1 cellular context compared by ENCODE assay signal in the genomic region with DNA sequence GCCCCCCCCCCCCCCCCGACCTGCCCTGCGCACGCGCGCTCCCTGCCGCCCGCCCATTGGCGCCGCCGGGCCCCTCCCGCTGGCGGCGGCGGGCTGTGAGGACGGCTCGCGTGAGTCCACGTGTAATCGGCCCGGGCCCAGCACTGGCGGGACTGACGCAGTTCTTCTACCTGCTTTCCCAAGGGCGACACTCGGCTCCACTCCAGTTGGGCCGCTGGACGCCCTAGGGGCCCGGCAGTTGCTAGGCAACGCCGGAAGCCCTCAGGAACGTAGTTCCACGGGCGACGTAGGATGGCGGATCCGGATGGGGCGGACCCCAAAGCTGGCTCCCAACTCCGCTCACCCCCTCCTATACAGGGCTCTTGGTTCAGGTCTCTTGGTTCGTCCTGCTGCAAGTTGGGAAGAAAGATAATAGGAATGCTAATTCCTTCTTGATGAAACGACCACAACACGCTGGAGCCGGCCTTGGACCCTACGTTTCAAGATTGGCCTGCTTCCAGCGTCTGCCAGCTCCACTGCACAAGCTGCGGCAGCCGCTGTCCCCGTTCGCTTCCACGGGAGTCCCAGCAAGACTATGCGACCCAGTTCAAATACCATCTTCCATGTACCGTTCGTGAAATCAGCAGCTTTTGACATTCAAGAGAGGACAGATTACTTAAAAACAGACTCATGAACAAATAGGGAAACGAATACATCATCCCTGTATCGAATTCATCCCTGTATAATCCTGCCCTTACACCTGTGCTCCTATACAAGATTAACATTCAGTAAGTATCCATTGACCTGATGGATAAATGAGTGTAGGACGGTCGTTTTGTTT.
TF ChIP-seq lines count a peak whose summit lies in the region.

No MANE protein-coding gene starts in this region.

TF ChIP-seq in GM12878, 131 proteins besides CTCF, POLR2A, EP300 and RAD21 (continues in another document):
- TF ChIP-seq, protein P1, sequence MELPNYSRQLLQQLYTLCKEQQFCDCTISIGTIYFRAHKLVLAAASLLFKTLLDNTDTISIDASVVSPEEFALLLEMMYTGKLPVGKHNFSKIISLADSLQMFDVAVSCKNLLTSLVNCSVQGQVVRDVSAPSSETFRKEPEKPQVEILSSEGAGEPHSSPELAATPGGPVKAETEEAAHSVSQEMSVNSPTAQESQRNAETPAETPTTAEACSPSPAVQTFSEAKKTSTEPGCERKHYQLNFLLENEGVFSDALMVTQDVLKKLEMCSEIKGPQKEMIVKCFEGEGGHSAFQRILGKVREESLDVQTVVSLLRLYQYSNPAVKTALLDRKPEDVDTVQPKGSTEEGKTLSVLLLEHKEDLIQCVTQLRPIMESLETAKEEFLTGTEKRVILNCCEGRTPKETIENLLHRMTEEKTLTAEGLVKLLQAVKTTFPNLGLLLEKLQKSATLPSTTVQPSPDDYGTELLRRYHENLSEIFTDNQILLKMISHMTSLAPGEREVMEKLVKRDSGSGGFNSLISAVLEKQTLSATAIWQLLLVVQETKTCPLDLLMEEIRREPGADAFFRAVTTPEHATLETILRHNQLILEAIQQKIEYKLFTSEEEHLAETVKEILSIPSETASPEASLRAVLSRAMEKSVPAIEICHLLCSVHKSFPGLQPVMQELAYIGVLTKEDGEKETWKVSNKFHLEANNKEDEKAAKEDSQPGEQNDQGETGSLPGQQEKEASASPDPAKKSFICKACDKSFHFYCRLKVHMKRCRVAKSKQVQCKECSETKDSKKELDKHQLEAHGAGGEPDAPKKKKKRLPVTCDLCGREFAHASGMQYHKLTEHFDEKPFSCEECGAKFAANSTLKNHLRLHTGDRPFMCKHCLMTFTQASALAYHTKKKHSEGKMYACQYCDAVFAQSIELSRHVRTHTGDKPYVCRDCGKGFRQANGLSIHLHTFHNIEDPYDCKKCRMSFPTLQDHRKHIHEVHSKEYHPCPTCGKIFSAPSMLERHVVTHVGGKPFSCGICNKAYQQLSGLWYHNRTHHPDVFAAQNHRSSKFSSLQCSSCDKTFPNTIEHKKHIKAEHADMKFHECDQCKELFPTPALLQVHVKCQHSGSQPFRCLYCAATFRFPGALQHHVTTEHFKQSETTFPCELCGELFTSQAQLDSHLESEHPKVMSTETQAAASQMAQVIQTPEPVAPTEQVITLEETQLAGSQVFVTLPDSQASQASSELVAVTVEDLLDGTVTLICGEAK (IDR thresholded peaks at IDR 0.05; ENCODE audit: borderline replicate concordance), result peak; percentile 85
- TF ChIP-seq GATAD2B (conservative IDR thresholded peaks at IDR 0.05; ENCODE audit: low read depth) (0 out of 2 replicates have a peak, but pooled peaks have one; percentile 19), ETV6 (conservative IDR thresholded peaks at IDR 0.05 in 1 of 2, IDR thresholded peaks at IDR 0.05 in 1 of 2; ENCODE audit: borderline replicate concordance in 1 of 2, low read depth in 1 of 2) (no peak), MXI1 (IDR thresholded peaks at IDR 0.05; ENCODE audit: low read depth, low read length) (peak; percentile 95), IKZF1 (conservative IDR thresholded peaks at IDR 0.05) (peak; percentile 64), ZBED1 (IDR thresholded peaks at IDR 0.05; ENCODE audit: borderline replicate concordance) (no peak), TAF1 (IDR thresholded peaks at IDR 0.05; ENCODE audit: borderline replicate concordance, low read depth, low read length) (0 out of 2 replicates have a peak, but pooled peaks have one; percentile 44), BACH1 (IDR thresholded peaks at IDR 0.05; ENCODE audit: borderline replicate concordance) (peak; percentile 63; the same call in 1 of the 2 replicates), NR2C1 (IDR thresholded peaks at IDR 0.05) (0 out of 2 replicates have a peak, but pooled peaks have one; percentile 3), MYC (IDR thresholded peaks at IDR 0.05; ENCODE audit: insufficient read depth, insufficient read length, insufficient replicate concordance, low read length, severe bottlenecking) (peak; percentile 66), NBN (IDR thresholded peaks at IDR 0.05) (peak; percentile 76), ZNF687 (IDR thresholded peaks at IDR 0.05) (0 out of 2 replicates have a peak, but pooled peaks have one; percentile 61), BMI1 (IDR thresholded peaks at IDR 0.05; ENCODE audit: borderline replicate concordance) (peak; percentile 99), LARP7 (IDR thresholded peaks at IDR 0.05) (peak; percentile 54; the same call in 1 of the 2 replicates), MEF2A (IDR thresholded peaks at IDR 0.05; ENCODE audit: insufficient read depth, low read depth, low read length) (no peak), POU2F2 (IDR thresholded peaks at IDR 0.05; ENCODE audit: borderline replicate concordance, low read depth, low read length) (peak; percentile 8; the same call in 1 of the 3 replicates), RUNX3 (IDR thresholded peaks at IDR 0.05; ENCODE audit: low read length) (0 out of 2 replicates have a peak, but pooled peaks have one; percentile 4), MTA3 (IDR thresholded peaks at IDR 0.05; ENCODE audit: borderline replicate concordance, low read length) (no peak), MEF2B (IDR thresholded peaks at IDR 0.05; ENCODE audit: partially characterized antibody, poor library complexity, severe bottlenecking) (peak; percentile 45), YY1 (IDR thresholded peaks at IDR 0.05; ENCODE audit: low read depth, low read length) (peak; percentile 63), GABPA (IDR thresholded peaks at IDR 0.05; ENCODE audit: low read depth) (peak; percentile 84), KLF5 (IDR thresholded peaks at IDR 0.05; ENCODE audit: partially characterized antibody) (peak; percentile 36), PAX5 (IDR thresholded peaks at IDR 0.05; ENCODE audit: borderline replicate concordance, low read depth, low read length) (no peak), RELA (IDR thresholded peaks at IDR 0.05; ENCODE audit: borderline replicate concordance, partially characterized antibody) (no peak), CREM (IDR thresholded peaks at IDR 0.05; ENCODE audit: low read depth) (peak; percentile 61; the same call in 1 of the 2 replicates), TCF3 (IDR thresholded peaks at IDR 0.05; ENCODE audit: borderline replicate concordance, insufficient read depth, low read depth, low read length) (no peak), BCL11A (IDR thresholded peaks at IDR 0.05; ENCODE audit: low read depth, low read length) (no peak), DPF2 (IDR thresholded peaks at IDR 0.05) (peak; percentile 37; the same call in 1 of the 2 replicates), RB1 (IDR thresholded peaks at IDR 0.05; ENCODE audit: borderline replicate concordance) (peak; percentile 50; the same call in 1 of the 2 replicates), ESRRA (IDR thresholded peaks at IDR 0.05; ENCODE audit: low read length) (no peak), ZBTB33 (IDR thresholded peaks at IDR 0.05) (no peak), EGR1 (IDR thresholded peaks at IDR 0.05; ENCODE audit: borderline replicate concordance in 1 of 2, low read depth in 2 of 2, low read length in 2 of 2) (no peak), KDM1A (IDR thresholded peaks at IDR 0.05; ENCODE audit: borderline replicate concordance) (no peak), IKZF2 (IDR thresholded peaks at IDR 0.05) (no peak; a peak in 1 of 4 replicates), SIN3A (IDR thresholded peaks at IDR 0.05; ENCODE audit: low read depth, low read length) (peak; percentile 91), CREB1 (IDR thresholded peaks at IDR 0.05; ENCODE audit: low read depth) (peak; percentile 81), BHLHE40 (IDR thresholded peaks at IDR 0.05; ENCODE audit: borderline replicate concordance in 1 of 2, low read depth in 2 of 2, low read length in 1 of 2) (peak; percentile 74 to 94; a peak in 3 of 4 replicates)
- TF ChIP-seq, protein P2, sequence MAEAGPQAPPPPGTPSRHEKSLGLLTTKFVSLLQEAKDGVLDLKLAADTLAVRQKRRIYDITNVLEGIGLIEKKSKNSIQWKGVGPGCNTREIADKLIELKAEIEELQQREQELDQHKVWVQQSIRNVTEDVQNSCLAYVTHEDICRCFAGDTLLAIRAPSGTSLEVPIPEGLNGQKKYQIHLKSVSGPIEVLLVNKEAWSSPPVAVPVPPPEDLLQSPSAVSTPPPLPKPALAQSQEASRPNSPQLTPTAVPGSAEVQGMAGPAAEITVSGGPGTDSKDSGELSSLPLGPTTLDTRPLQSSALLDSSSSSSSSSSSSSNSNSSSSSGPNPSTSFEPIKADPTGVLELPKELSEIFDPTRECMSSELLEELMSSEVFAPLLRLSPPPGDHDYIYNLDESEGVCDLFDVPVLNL (IDR thresholded peaks at IDR 0.05; ENCODE audit: low read depth, low read length), result peak; percentile 25; the same call in 1 of the 2 replicates
- TF ChIP-seq, protein P3, sequence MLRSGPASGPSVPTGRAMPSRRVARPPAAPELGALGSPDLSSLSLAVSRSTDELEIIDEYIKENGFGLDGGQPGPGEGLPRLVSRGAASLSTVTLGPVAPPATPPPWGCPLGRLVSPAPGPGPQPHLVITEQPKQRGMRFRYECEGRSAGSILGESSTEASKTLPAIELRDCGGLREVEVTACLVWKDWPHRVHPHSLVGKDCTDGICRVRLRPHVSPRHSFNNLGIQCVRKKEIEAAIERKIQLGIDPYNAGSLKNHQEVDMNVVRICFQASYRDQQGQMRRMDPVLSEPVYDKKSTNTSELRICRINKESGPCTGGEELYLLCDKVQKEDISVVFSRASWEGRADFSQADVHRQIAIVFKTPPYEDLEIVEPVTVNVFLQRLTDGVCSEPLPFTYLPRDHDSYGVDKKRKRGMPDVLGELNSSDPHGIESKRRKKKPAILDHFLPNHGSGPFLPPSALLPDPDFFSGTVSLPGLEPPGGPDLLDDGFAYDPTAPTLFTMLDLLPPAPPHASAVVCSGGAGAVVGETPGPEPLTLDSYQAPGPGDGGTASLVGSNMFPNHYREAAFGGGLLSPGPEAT (IDR thresholded peaks at IDR 0.05; ENCODE audit: low read depth), result peak; percentile 53
- TF ChIP-seq, protein P4, sequence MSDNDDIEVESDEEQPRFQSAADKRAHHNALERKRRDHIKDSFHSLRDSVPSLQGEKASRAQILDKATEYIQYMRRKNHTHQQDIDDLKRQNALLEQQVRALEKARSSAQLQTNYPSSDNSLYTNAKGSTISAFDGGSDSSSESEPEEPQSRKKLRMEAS (IDR thresholded peaks at IDR 0.05; ENCODE audit: low read depth, low read length), result peak; percentile 86
- TF ChIP-seq, protein P5, sequence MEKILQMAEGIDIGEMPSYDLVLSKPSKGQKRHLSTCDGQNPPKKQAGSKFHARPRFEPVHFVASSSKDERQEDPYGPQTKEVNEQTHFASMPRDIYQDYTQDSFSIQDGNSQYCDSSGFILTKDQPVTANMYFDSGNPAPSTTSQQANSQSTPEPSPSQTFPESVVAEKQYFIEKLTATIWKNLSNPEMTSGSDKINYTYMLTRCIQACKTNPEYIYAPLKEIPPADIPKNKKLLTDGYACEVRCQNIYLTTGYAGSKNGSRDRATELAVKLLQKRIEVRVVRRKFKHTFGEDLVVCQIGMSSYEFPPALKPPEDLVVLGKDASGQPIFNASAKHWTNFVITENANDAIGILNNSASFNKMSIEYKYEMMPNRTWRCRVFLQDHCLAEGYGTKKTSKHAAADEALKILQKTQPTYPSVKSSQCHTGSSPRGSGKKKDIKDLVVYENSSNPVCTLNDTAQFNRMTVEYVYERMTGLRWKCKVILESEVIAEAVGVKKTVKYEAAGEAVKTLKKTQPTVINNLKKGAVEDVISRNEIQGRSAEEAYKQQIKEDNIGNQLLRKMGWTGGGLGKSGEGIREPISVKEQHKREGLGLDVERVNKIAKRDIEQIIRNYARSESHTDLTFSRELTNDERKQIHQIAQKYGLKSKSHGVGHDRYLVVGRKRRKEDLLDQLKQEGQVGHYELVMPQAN (conservative IDR thresholded peaks at IDR 0.05), result peak; percentile 89; the same call in 1 of the 2 replicates
- TF ChIP-seq, protein P6, sequence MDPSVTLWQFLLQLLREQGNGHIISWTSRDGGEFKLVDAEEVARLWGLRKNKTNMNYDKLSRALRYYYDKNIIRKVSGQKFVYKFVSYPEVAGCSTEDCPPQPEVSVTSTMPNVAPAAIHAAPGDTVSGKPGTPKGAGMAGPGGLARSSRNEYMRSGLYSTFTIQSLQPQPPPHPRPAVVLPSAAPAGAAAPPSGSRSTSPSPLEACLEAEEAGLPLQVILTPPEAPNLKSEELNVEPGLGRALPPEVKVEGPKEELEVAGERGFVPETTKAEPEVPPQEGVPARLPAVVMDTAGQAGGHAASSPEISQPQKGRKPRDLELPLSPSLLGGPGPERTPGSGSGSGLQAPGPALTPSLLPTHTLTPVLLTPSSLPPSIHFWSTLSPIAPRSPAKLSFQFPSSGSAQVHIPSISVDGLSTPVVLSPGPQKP (IDR thresholded peaks at IDR 0.05; ENCODE audit: low read depth, low read length), result peak; percentile 20; the same call in 1 of the 2 replicates
